ENCODE assay signal across 1 cellular context in the genomic region with DNA sequence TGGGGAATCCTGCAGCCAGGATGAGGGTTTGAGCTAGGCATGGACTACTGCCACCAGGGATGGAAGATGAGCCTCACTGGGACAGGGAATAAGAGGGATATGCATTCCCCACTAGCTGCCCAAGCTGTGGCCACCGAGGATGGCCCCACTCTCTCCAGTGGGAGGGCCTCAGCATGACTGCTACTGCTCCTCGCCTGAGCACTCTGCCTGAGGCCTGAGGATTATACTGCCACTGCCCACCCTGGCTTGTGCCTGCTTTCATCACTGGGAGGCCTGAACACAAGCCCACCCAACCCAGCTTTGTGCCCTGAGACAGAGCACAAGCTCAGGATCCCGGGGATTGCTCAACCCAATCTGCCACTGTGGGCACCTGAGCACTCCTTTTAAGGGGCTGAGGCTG.
TF ChIP-seq lines count a peak whose summit lies in the region.

No MANE protein-coding gene starts in this region.

TF ChIP-seq in H1, 55 proteins besides CTCF, POLR2A, EP300 and RAD21:
- TF ChIP-seq ZNF274 (IDR thresholded peaks at IDR 0.05; ENCODE audit: borderline replicate concordance, extremely low read depth, low read length) (no peak), NANOG (IDR thresholded peaks at IDR 0.05; ENCODE audit: insufficient read depth, low read depth, low read length, poor library complexity, severe bottlenecking) (no peak), SP2 (IDR thresholded peaks at IDR 0.05; ENCODE audit: low read length) (no peak), TCF12 (IDR thresholded peaks at IDR 0.05; ENCODE audit: low read depth, low read length) (no peak), CTBP2 (IDR thresholded peaks at IDR 0.05; ENCODE audit: borderline replicate concordance, insufficient read depth, insufficient read length, low read length) (no peak), FOSL1 (IDR thresholded peaks at IDR 0.05; ENCODE audit: insufficient read depth, low read depth, low read length) (no peak)
- TF ChIP-seq, protein P1, sequence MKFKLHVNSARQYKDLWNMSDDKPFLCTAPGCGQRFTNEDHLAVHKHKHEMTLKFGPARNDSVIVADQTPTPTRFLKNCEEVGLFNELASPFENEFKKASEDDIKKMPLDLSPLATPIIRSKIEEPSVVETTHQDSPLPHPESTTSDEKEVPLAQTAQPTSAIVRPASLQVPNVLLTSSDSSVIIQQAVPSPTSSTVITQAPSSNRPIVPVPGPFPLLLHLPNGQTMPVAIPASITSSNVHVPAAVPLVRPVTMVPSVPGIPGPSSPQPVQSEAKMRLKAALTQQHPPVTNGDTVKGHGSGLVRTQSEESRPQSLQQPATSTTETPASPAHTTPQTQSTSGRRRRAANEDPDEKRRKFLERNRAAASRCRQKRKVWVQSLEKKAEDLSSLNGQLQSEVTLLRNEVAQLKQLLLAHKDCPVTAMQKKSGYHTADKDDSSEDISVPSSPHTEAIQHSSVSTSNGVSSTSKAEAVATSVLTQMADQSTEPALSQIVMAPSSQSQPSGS (IDR thresholded peaks at IDR 0.05; ENCODE audit: low read length): no peak
TF ChIP-seq in H1: peak in this region for 0.
